In genomic region chr3:139312959-139313358, GRCh38 we compare ENCODE assay signal across 14 cellular contexts. TPM values are rescaled to one million over a fixed set of nuclear protein-coding genes. Genes with fewer than 3 reads are reported as not detected.
DNase-seq lines count a peak whose midpoint lies in the region; ATAC-seq, FAIRE-seq and TF ChIP-seq lines count a peak whose summit lies in the region.
"Had no signal": no experiment of that assay in that cellular context is flagged by ENCODE, and none has a peak within 500 bp of the region (broad histone marks: within the 10 kb centered on the region; RNA-seq: fewer than 3 reads in every experiment).

No MANE protein-coding gene starts in this region.

- H3K4me1 Mint-ChIP-seq in neural progenitor cell: peaks cover 61% of the 10 kb centered on the region

- H3K27ac Mint-ChIP-seq in neural progenitor cell: peak overlapping the region; percentile 43
- H3K27ac Mint-ChIP-seq: natural killer cell treated with Interleukin-12 subunit alpha and Interleukin-12 subunit beta and Interleukin-15 and Interleukin-18, amount 100 ng/mL, for 72 hours had no signal

- no peaks in the 10 kb centered on the region for H4K20me1 ChIP-seq in neural progenitor cell (ENCODE audit: low read depth)

- H3K27me3 Mint-ChIP-seq in neural progenitor cell (ENCODE audit: insufficient read depth, low read depth): peaks cover 10% of the 10 kb centered on the region

- no peaks in the 10 kb centered on the region for H3F3A ChIP-seq in neural progenitor cell (ENCODE audit: low read depth)

- H2AFZ ChIP-seq in neural progenitor cell (replicated peaks): no peak overlapping the region

- H3K4me3 ChIP-seq in bronchial epithelial cell (ENCODE audit: low read depth, low read length) (no peak overlapping the region), neural progenitor cell (no peak overlapping the region), H7 (ENCODE audit: insufficient read depth, low read depth, low read length) (no peak overlapping the region)

- H3K27ac ChIP-seq in neural progenitor cell: no peak overlapping the region
- H3K27ac ChIP-seq: C4-2B had no signal

- DNase-seq in EH (ENCODE audit: low read depth): peak; percentile 88
- peak; percentile 42 for DNase-seq in OCI-M1 (lab: John Stamatoyannopoulos, UW)
- peak; percentile 36 for DNase-seq in bronchial epithelial cell (ENCODE audit: low read depth)
- DNase-seq in neural progenitor cell (ENCODE audit: low spot score): no peak
- no peak for DNase-seq in H7
- no peak for DNase-seq in GM12892 (ENCODE audit: insufficient read length)
- DNase-seq in stimulated activated CD4-positive, alpha-beta T cell treated with anti-CD3 and anti-CD28 coated beads, Interleukin-4, amount 100 ng/mL, for 24 hours: no peak
- DNase-seq: glutamatergic neuron; stimulated activated naive CD4-positive, alpha-beta T cell had no signal

- no peaks in the 10 kb centered on the region for H3K9me3 ChIP-seq in neural progenitor cell (ENCODE audit: low read depth)

- peaks cover 5% of the 10 kb centered on the region for H3K4me1 ChIP-seq in neural progenitor cell

- no peaks in the 10 kb centered on the region for H3K27me3 ChIP-seq in bronchial epithelial cell (ENCODE audit: control insufficient read depth, insufficient read depth, low read length)
- no peaks in the 10 kb centered on the region for H3K27me3 ChIP-seq in neural progenitor cell
- H3K27me3 ChIP-seq in H7 (ENCODE audit: control insufficient read depth, insufficient read depth, low read length): no peaks in the 10 kb centered on the region

- no peak for TF ChIP-seq POLR2A in GM12892 (IDR thresholded peaks at IDR 0.05; ENCODE audit: low read depth, low read length)

- no peak overlapping the region for H3K4me2 ChIP-seq in neural progenitor cell

- peaks cover 5% of the 10 kb centered on the region for H3K9me3 Mint-ChIP-seq in neural progenitor cell
- H3K9me3 Mint-ChIP-seq: natural killer cell treated with Interleukin-12 subunit alpha and Interleukin-12 subunit beta and Interleukin-15 and Interleukin-18, amount 100 ng/mL, for 72 hours had no signal

- FAIRE-seq in bronchial epithelial cell (lab: Jason Lieb, UNC) (no peak), GM12892 (lab: Jason Lieb, UNC) (no peak)
- FAIRE-seq: G401.6 had no signal

- no peaks in the 10 kb centered on the region for H3K36me3 ChIP-seq in bronchial epithelial cell (ENCODE audit: control insufficient read depth, insufficient read depth, low read length)
- no peaks in the 10 kb centered on the region for H3K36me3 ChIP-seq in neural progenitor cell
- H3K36me3 ChIP-seq in H7 (replicated peaks; ENCODE audit: control insufficient read depth, insufficient read depth, low read length): no peaks in the 10 kb centered on the region

- ATAC-seq in HG03175 (IDR thresholded peaks at IDR 0.05; ENCODE audit: unreplicated experiment): no peak
- ATAC-seq: natural killer cell treated with Interleukin-12 subunit alpha and Interleukin-12 subunit beta and Interleukin-15 and Interleukin-18, amount 100 ng/mL, for 72 hours; sciatic nerve had no signal

- no peaks in the 10 kb centered on the region for H3K36me3 Mint-ChIP-seq in neural progenitor cell
- H3K36me3 Mint-ChIP-seq: natural killer cell treated with Interleukin-12 subunit alpha and Interleukin-12 subunit beta and Interleukin-15 and Interleukin-18, amount 100 ng/mL, for 72 hours had no signal

- H3K4me3 Mint-ChIP-seq in neural progenitor cell: no peak overlapping the region
- H3K4me3 Mint-ChIP-seq: natural killer cell treated with Interleukin-12 subunit alpha and Interleukin-12 subunit beta and Interleukin-15 and Interleukin-18, amount 100 ng/mL, for 72 hours had no signal

- TF ChIP-seq CTCF in bronchial epithelial cell (IDR thresholded peaks at IDR 0.05; ENCODE audit: insufficient read depth, low read length, severe bottlenecking): no peak
- no peak for TF ChIP-seq CTCF in neural progenitor cell (IDR thresholded peaks at IDR 0.05)

- no peaks in the 10 kb centered on the region for H3K79me2 ChIP-seq in neural progenitor cell (ENCODE audit: low read depth)

- no peak overlapping the region for H3K9ac ChIP-seq in neural progenitor cell

RNA-seq across cellular contexts. Expression of gene MRPS22, which starts 30.9 kb away (rescaled TPM):
- total RNA-seq in bronchial epithelial cell (77.7 and 94.2 TPM in 2 replicates), neural progenitor cell (ENCODE audit: low replicate concordance) (54.3 and 85.8 TPM in 2 replicates)
- total RNA-seq in H7 (2014; rRNA removed; shearing (Covaris generic)): 53.6 and 70.9 TPM in 2 replicates
- polyA plus RNA-seq in GM12892 (2012; ENCODE audit: missing spikeins): 54.6 TPM

Comparison
In these comparisons a context has a peak if more than half of its experiments do, and no peak if none do; other contexts are left out.
1. DNase-seq: peak in EH (single experiment), OCI-M1 (single experiment) and bronchial epithelial cell (single experiment); none in neural progenitor cell (single experiment), H7 (single experiment), GM12892 (single experiment) and stimulated activated CD4-positive, alpha-beta T cell treated with anti-CD3 and anti-CD28 coated beads, Interleukin-4, amount 100 ng/mL, for 24 hours (single experiment).